21 cellular contexts compared by ENCODE assay signal in genomic region chr4:180280076-180280475, GRCh38.
DNase-seq lines count a peak whose midpoint lies in the region; ATAC-seq, FAIRE-seq and TF ChIP-seq lines count a peak whose summit lies in the region.
"Had no signal": no experiment of that assay in that cellular context is flagged by ENCODE, and none has a peak within 500 bp of the region (broad histone marks: within the 10 kb centered on the region; RNA-seq: fewer than 3 reads in every experiment).

No MANE protein-coding gene starts in this region.

- H3K4me3 ChIP-seq in GM12878, result no peak overlapping the region
- H3K4me3 ChIP-seq: body of pancreas, gastrocnemius medialis, K562, left ventricle myocardium inferior, thoracic aorta had no signal

- H3K27ac ChIP-seq in GM12878 (ENCODE audit: control insufficient read depth, insufficient read depth), result no peak overlapping the region
- H3K27ac ChIP-seq: body of pancreas, epithelial cell of prostate, gastrocnemius medialis, HL-60, left ventricle myocardium inferior, thoracic aorta had no signal

- H3K9ac ChIP-seq in GM12878 (ENCODE audit: control insufficient read depth, insufficient read depth, low read length), result no peak overlapping the region

- no peak overlapping the region for H3K4me2 ChIP-seq in GM12878 (ENCODE audit: control insufficient read depth, insufficient read depth)

- POLR2A ChIA-PET in GM12878 (lab: Charles Lee), result no interaction called here

- TF ChIP-seq RAD21 in GM12878 (IDR thresholded peaks at IDR 0.05; ENCODE audit: insufficient read depth, low read depth, low read length), result no peak

- no TSS peak for BruUV-seq in GM12878 (replicated peaks; lab: Mats Ljungman, UMichigan)

- SMC1A ChIA-PET in GM12878 (lab: Charles Lee; ENCODE audit: uncharacterized antibody, unreplicated experiment), result no interaction called here

- H3K36me3 Mint-ChIP-seq in activated T-cell treated with anti-CD3 and anti-CD28 coated beads, Interleukin-2, amount 50 U/mL, for 72 hours (ENCODE audit: insufficient read depth in 2 of 2), result no peaks in the 10 kb centered on the region
- H3K36me3 Mint-ChIP-seq: activated naive CD4-positive, alpha-beta T cell treated with anti-CD3 and anti-CD28 coated beads, Interleukin-2, amount 50 U/mL, for 24 hours had no signal

- ATAC-seq in GM18868 (IDR thresholded peaks at IDR 0.05; ENCODE audit: unreplicated experiment) (peak; percentile 89), GM21786 (IDR thresholded peaks at IDR 0.05; ENCODE audit: unreplicated experiment) (peak; percentile 86), HG03135 (IDR thresholded peaks at IDR 0.05; ENCODE audit: unreplicated experiment) (peak; percentile 88), GM12878 (peak; percentile 79)
- ATAC-seq in activated T-cell treated with anti-CD3 and anti-CD28 coated beads, Interleukin-2, amount 50 U/mL, for 72 hours (replicated peaks in 1 of 2), result no peak
- ATAC-seq: body of pancreas, gastrocnemius medialis, K562, SK-N-SH treated with all-trans-retinoic acid at 6 μM for 48 hours had no signal

- DNase-seq in GM12878 (ENCODE audit: low read depth, low spot score), result peak; percentile 31
- no peak for DNase-seq in A172 (ENCODE audit: low spot score)
- no peak for DNase-seq in NCI-H524 treated with DMSO at 0.1 percent for 48 hours (lab: John Stamatoyannopoulos, UW)
- DNase-seq in activated T-cell treated with anti-CD3 and anti-CD28 coated beads, Interleukin-2, amount 50 U/mL, for 72 hours, result no peak
- DNase-seq: activated CD4-positive, alpha-beta T cell treated with anti-CD3 and anti-CD28 coated beads for 4 hours; body of pancreas; gastrocnemius medialis; left ventricle myocardium inferior; NCI-H1092 treated with DMSO at 0.1 percent for 48 hours; NCI-H2171; stimulated activated CD4-positive, alpha-beta T cell treated with anti-CD3 and anti-CD28 coated beads, Interleukin-4, amount 100 ng/mL, for 4 hours had no signal

- no peak for FAIRE-seq in GM12878 (lab: Jason Lieb, UNC)
- FAIRE-seq: GM12892, K562 had no signal

- H3K79me2 ChIP-seq in GM12878 (ENCODE audit: control insufficient read depth, insufficient read depth, low read length), result no peaks in the 10 kb centered on the region

- TF ChIP-seq CTCF in GM12878 (IDR thresholded peaks at IDR 0.05 in 2 of 3, conservative IDR thresholded peaks at IDR 0.05 in 1 of 3; ENCODE audit: control insufficient read depth in 2 of 3, extremely low read depth in 1 of 3, insufficient read depth in 1 of 3, low read depth in 3 of 3, low read length in 3 of 3), result no peak

- no peaks in the 10 kb centered on the region for H4K20me1 ChIP-seq in GM12878 (ENCODE audit: control insufficient read depth, insufficient read depth)

- H3K9me3 Mint-ChIP-seq in activated T-cell treated with anti-CD3 and anti-CD28 coated beads, Interleukin-2, amount 50 U/mL, for 72 hours, result peaks cover 4 to 8% of the 10 kb centered on the region in 2 donors

- H3K9me3 ChIP-seq in GM12878 (replicated peaks; ENCODE audit: control insufficient read depth, insufficient read depth, low read length), result no peaks in the 10 kb centered on the region; the same call in 2 of the 3 replicates
- H3K9me3 ChIP-seq: body of pancreas, gastrocnemius medialis, thoracic aorta had no signal

- peaks cover 3% of the 10 kb centered on the region; the same call in 1 of the 2 replicates for H3K4me1 ChIP-seq in GM12878 (ENCODE audit: control insufficient read depth, insufficient read depth, low read length)
- H3K4me1 ChIP-seq: body of pancreas, gastrocnemius medialis, left ventricle myocardium inferior had no signal

- H3K36me3 ChIP-seq in GM12878 (ENCODE audit: control insufficient read depth in 2 of 2, insufficient read depth in 2 of 2, low read length in 1 of 2), result no peaks in the 10 kb centered on the region
- H3K36me3 ChIP-seq: gastrocnemius medialis, left ventricle myocardium inferior, thoracic aorta had no signal

- TF ChIP-seq EP300 in GM12878 (IDR thresholded peaks at IDR 0.05; ENCODE audit: borderline replicate concordance in 1 of 2, control insufficient read depth in 1 of 2, low read depth in 2 of 2, low read length in 2 of 2), result no peak

- WGBS in GM12878 (ENCODE audit: insufficient coverage, insufficient replicate concordance, low lambda C conversion rate, missing lambda C conversion rate), result 23% methylated on average over 3 of the region's 3 CpGs

- H3K4me3 Mint-ChIP-seq in activated T-cell treated with anti-CD3 and anti-CD28 coated beads, Interleukin-2, amount 50 U/mL, for 72 hours, result no peak overlapping the region
- H3K4me3 Mint-ChIP-seq: activated naive CD4-positive, alpha-beta T cell treated with anti-CD3 and anti-CD28 coated beads, Interleukin-2, amount 50 U/mL, for 24 hours had no signal

- intact Hi-C loops in GM12878 (cut with micrococcal nuclease; ENCODE audit: unreplicated experiment), result no loop called here

- no peaks in the 10 kb centered on the region for H3K4me1 Mint-ChIP-seq in activated T-cell treated with anti-CD3 and anti-CD28 coated beads, Interleukin-2, amount 50 U/mL, for 72 hours (ENCODE audit: low read depth)
- H3K4me1 Mint-ChIP-seq: activated naive CD4-positive, alpha-beta T cell treated with anti-CD3 and anti-CD28 coated beads, Interleukin-2, amount 50 U/mL, for 24 hours had no signal

- H3K27me3 ChIP-seq in GM12878 (replicated peaks in 1 of 2; ENCODE audit: control insufficient read depth in 2 of 2, insufficient read depth in 2 of 2, low read length in 1 of 2), result no peaks in the 10 kb centered on the region
- H3K27me3 ChIP-seq: body of pancreas, gastrocnemius medialis had no signal

- CTCF ChIA-PET in GM12878 (lab: Yijun Ruan, JAX), result no interaction called here

- no peak for TF ChIP-seq POLR2A in GM12878 (IDR thresholded peaks at IDR 0.05; ENCODE audit: low read depth, low read length)

- in situ Hi-C loops in GM12878 (cut with MboI), result no loop called here

- no peak overlapping the region for H3K27ac Mint-ChIP-seq in activated T-cell treated with anti-CD3 and anti-CD28 coated beads, Interleukin-2, amount 50 U/mL, for 72 hours
- H3K27ac Mint-ChIP-seq: activated naive CD4-positive, alpha-beta T cell treated with anti-CD3 and anti-CD28 coated beads, Interleukin-2, amount 50 U/mL, for 24 hours had no signal

- H3K27me3 Mint-ChIP-seq in activated T-cell treated with anti-CD3 and anti-CD28 coated beads, Interleukin-2, amount 50 U/mL, for 72 hours (ENCODE audit: low read depth), result no peaks in the 10 kb centered on the region
- H3K27me3 Mint-ChIP-seq: activated naive CD4-positive, alpha-beta T cell treated with anti-CD3 and anti-CD28 coated beads, Interleukin-2, amount 50 U/mL, for 24 hours had no signal

- RAD21 ChIA-PET in GM12878 (lab: Charles Lee; ENCODE audit: unreplicated experiment), result no interaction called here

- H2AFZ ChIP-seq in GM12878 (ENCODE audit: control insufficient read depth, low read depth, low read length), result no peak overlapping the region

TF ChIP-seq in GM12878, 131 proteins besides CTCF, POLR2A, EP300 and RAD21:
- TF ChIP-seq BCL11A (IDR thresholded peaks at IDR 0.05; ENCODE audit: low read depth, low read length) (no peak), LARP7 (IDR thresholded peaks at IDR 0.05) (no peak), SUPT20H (IDR thresholded peaks at IDR 0.05; ENCODE audit: borderline replicate concordance, control insufficient read depth, low read depth, low read length) (no peak), MTA2 (IDR thresholded peaks at IDR 0.05; ENCODE audit: low read depth) (peak; percentile 38; the same call in 1 of the 2 replicates), ETV6 (conservative IDR thresholded peaks at IDR 0.05 in 1 of 2, IDR thresholded peaks at IDR 0.05 in 1 of 2; ENCODE audit: borderline replicate concordance in 1 of 2, low read depth in 1 of 2) (no peak)
TF ChIP-seq in GM12878: peak in this region for 1.

Comparison
In these comparisons a context has a peak if more than half of its experiments do, and no peak if none do; other contexts are left out.
1. ATAC-seq: peak in GM18868 (single experiment), GM21786 (single experiment), HG03135 (single experiment) and GM12878 (single experiment); none in activated T-cell treated with anti-CD3 and anti-CD28 coated beads, Interleukin-2, amount 50 U/mL, for 72 hours (0 of 2).